1 cellular context compared by ENCODE assay signal in the genomic region with DNA sequence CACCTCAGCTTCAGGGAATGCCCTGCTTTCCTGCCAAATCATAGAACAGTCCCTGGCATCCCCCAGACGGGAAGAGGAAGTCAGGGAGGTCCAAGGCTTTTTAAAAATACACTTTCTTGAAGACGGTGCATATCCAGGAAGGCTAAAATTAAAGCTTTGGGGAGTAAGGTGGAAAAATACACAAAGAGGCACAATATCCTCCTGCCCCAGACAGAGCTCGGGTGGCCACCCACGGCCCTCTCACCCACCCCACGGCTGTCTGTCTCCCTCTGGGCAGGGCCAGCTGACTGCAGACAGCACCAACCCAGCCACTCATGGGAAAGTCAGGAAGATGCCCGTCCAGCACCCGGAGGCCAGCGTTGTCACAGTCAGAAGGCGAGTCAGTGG.
A peak's percentile ranks its signal among the peaks of the same experiment; 100 is the strongest.
TF ChIP-seq lines count a peak whose summit lies in the region.

No MANE protein-coding gene starts in this region.

TF ChIP-seq in K562, 482 proteins besides CTCF, POLR2A, EP300 and RAD21:
- no peak for TF ChIP-seq PRPF4 (IDR thresholded peaks at IDR 0.05; ENCODE audit: insufficient read depth, low read depth, low read length, poor library complexity, severe bottlenecking)
- TF ChIP-seq SPI1 (IDR thresholded peaks at IDR 0.05; ENCODE audit: borderline replicate concordance, low read depth, low read length), result 0 out of 2 replicates have a peak, but pooled peaks have one; percentile 1
- no peak for TF ChIP-seq MIER1 (IDR thresholded peaks at IDR 0.05; ENCODE audit: low read depth)
- TF ChIP-seq, protein P1, sequence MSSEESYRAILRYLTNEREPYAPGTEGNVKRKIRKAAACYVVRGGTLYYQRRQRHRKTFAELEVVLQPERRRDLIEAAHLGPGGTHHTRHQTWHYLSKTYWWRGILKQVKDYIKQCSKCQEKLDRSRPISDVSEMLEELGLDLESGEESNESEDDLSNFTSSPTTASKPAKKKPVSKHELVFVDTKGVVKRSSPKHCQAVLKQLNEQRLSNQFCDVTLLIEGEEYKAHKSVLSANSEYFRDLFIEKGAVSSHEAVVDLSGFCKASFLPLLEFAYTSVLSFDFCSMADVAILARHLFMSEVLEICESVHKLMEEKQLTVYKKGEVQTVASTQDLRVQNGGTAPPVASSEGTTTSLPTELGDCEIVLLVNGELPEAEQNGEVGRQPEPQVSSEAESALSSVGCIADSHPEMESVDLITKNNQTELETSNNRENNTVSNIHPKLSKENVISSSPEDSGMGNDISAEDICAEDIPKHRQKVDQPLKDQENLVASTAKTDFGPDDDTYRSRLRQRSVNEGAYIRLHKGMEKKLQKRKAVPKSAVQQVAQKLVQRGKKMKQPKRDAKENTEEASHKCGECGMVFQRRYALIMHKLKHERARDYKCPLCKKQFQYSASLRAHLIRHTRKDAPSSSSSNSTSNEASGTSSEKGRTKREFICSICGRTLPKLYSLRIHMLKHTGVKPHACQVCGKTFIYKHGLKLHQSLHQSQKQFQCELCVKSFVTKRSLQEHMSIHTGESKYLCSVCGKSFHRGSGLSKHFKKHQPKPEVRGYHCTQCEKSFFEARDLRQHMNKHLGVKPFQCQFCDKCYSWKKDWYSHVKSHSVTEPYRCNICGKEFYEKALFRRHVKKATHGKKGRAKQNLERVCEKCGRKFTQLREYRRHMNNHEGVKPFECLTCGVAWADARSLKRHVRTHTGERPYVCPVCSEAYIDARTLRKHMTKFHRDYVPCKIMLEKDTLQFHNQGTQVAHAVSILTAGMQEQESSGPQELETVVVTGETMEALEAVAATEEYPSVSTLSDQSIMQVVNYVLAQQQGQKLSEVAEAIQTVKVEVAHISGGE (CRISPR knock-in tag; IDR thresholded peaks at IDR 0.05), result 0 out of 6 replicates have a peak, but pooled peaks of 1 of the 3 experiments have one; percentile 46
- no peak for TF ChIP-seq HDAC1 (IDR thresholded peaks at IDR 0.05)
